22 cellular contexts compared by ENCODE assay signal in the genomic region with DNA sequence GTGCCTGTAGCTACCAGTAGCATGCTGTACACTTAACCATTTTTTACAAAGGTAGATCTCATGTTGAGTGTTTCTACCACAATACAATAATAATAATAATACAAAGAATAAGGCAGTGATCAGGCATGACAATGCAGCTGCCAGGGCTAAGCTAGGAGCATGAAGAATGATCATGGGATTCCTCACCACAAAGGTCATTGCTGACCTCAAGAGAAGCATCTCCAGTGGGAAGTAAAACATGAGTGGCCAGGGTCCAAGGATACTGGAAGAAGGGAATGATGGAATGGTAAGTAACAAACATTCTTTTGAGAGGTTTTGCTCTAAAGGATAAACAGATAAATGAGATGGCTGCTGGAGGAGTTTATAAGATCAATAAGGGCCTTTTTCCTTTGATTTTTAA.
DNase-seq lines count a peak whose midpoint lies in the region; ATAC-seq, FAIRE-seq and TF ChIP-seq lines count a peak whose summit lies in the region.
"Had no signal": no experiment of that assay in that cellular context is flagged by ENCODE, and none has a peak within 500 bp of the region (broad histone marks: within the 10 kb centered on the region; RNA-seq: fewer than 3 reads in every experiment).

No MANE protein-coding gene starts in this region.

- FAIRE-seq in urothelium cell line (lab: Jason Lieb, UNC), result peak; percentile 9
- FAIRE-seq: G401.6, GM12891, GM18507, H1 had no signal

- no peak overlapping the region for H3K4me2 ChIP-seq in GM23248 (ENCODE audit: unreplicated experiment)

- POLR2A ChIA-PET in HEK293T (lab: Yijun Ruan, JAX), result no interaction called here

- H3K4me3 ChIP-seq in GM23248, result no peak overlapping the region
- no peak overlapping the region for H3K4me3 ChIP-seq in brain microvascular endothelial cell (ENCODE audit: low read depth, low read length)
- no peak overlapping the region for H3K4me3 ChIP-seq in foreskin fibroblast (ENCODE audit: low read depth in 1 of 2, low read length in 2 of 2)

- H3K36me3 ChIP-seq in GM23248 (ENCODE audit: low read depth), result no peaks in the 10 kb centered on the region
- H3K36me3 ChIP-seq in brain microvascular endothelial cell (replicated peaks), result no peaks in the 10 kb centered on the region

- peak; percentile 36 for DNase-seq in GM23248
- peak; percentile 16 for DNase-seq in brain microvascular endothelial cell
- DNase-seq in foreskin fibroblast, result peak; percentile 19 to 36
- DNase-seq in urothelium cell line (ENCODE audit: low spot score), result no peak
- no peak for DNase-seq in activated T-cell treated with anti-CD3 and anti-CD28 coated beads, Interleukin-2, amount 50 U/mL, for 48 hours
- no peak for DNase-seq in HEK293T (ENCODE audit: extremely low spot score)
- DNase-seq: CD8-positive, alpha-beta T cell; HFFc6; Kasumi-1; NCI-H1105; NCI-H187; NCI-H226; NCI-H526; NK-92 treated with Interleukin-12 subunit alpha and Interleukin-12 subunit beta, amount 100 ng/mL, for 24 hours; OCI-M1; RPMI8226; SIG-M5 had no signal

- ATAC-seq in GM21515 (IDR thresholded peaks at IDR 0.05; ENCODE audit: unreplicated experiment), result no peak
- ATAC-seq: CD8-positive, alpha-beta T cell had no signal

- H3K9me2 ChIP-seq in GM23248 (ENCODE audit: insufficient read depth), result no peaks in the 10 kb centered on the region

- H3K27ac ChIP-seq in GM23248 (no peak overlapping the region), brain microvascular endothelial cell (no peak overlapping the region)

- CTCF ChIA-PET in HEK293T (lab: Yijun Ruan, JAX), result no interaction called here

- H3K27me3 ChIP-seq in GM23248 (replicated peaks; ENCODE audit: insufficient read depth) (no peaks in the 10 kb centered on the region), brain microvascular endothelial cell (replicated peaks) (no peaks in the 10 kb centered on the region)

- no peaks in the 10 kb centered on the region for H3F3A ChIP-seq in GM23248 (ENCODE audit: insufficient read depth)

- H2AFZ ChIP-seq in GM23248, result no peak overlapping the region

- in situ Hi-C loops in GM23248 (cut with MboI) (no loop called here), brain microvascular endothelial cell (cut with HindIII; ENCODE audit: low pct_ligation_motif_present, low sequenced_read_pairs) (no loop called here)

- H3K4me1 ChIP-seq in GM23248 (ENCODE audit: insufficient read depth), result no peaks in the 10 kb centered on the region

- no peak overlapping the region for H3K9ac ChIP-seq in GM23248

- H4K20me1 ChIP-seq in GM23248 (ENCODE audit: insufficient read depth), result no peaks in the 10 kb centered on the region

- no peaks in the 10 kb centered on the region for H3K79me2 ChIP-seq in GM23248 (ENCODE audit: insufficient read depth)

- no peaks in the 10 kb centered on the region for H3K9me3 ChIP-seq in GM23248 (ENCODE audit: low read depth)

- no peak for TF ChIP-seq CTCF in brain microvascular endothelial cell (IDR thresholded peaks at IDR 0.05; ENCODE audit: low read depth, low read length, missing control alignments)
- TF ChIP-seq CTCF in foreskin fibroblast (IDR thresholded peaks at IDR 0.05; ENCODE audit: low read depth, low read length), result no peak

TF ChIP-seq in HEK293T, 16 proteins besides CTCF, POLR2A, EP300 and RAD21:
- TF ChIP-seq FOXM1 (IDR thresholded peaks at IDR 0.05; ENCODE audit: borderline replicate concordance) (no peak), NFRKB (IDR thresholded peaks at IDR 0.05) (no peak), SP1 (IDR thresholded peaks at IDR 0.05) (no peak)

Comparison
In these comparisons a context has a peak if more than half of its experiments do, and no peak if none do; other contexts are left out.
1. DNase-seq: peak in GM23248 (single experiment), brain microvascular endothelial cell (single experiment) and foreskin fibroblast (2 of 2); none in urothelium cell line (single experiment), activated T-cell treated with anti-CD3 and anti-CD28 coated beads, Interleukin-2, amount 50 U/mL, for 48 hours (0 of 2) and HEK293T (single experiment).